ENCODE assay signal across 8 cellular contexts in the genomic region with DNA sequence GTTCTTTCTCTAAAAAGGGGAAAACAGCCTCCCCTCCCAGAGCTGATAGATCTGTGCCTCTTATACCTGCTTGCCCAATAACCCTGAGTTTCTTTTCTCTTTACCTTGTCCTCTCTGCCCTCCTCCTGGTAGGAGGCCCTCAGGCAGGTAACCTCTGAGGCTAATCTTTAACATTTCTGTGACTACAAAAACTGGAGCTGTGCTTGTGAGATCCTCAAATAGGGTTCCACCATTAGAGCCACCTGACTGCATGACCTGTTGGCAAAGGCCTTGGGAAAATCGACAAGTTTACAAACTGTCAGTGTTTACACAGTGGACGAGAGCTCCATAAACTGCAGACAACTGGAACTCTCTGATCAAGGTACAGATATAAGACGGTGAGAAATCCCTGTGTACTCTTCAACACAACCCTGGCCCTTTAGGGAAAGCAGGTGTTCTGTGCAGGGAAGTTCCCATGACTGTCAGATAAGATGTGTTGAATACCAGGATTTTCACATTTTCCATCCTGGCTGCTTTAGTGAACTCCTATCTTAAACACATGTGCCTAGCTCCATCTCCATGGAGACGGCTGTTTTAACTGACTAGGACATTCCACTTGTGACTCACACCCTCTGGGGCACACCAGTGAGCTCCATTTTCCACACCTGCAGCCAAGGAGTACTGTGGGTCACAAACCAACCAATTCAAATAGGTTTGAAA. TPM values are rescaled to one million over a fixed set of nuclear protein-coding genes. Genes with fewer than 3 reads are reported as not detected.
DNase-seq lines count a peak whose midpoint lies in the region; ATAC-seq and TF ChIP-seq lines count a peak whose summit lies in the region.

No MANE protein-coding gene starts in this region.

- H3K9me3 Mint-ChIP-seq in activated T-helper 17 cell treated with anti-CD3 and anti-CD28 coated beads, Interleukin-2, amount 50 U/mL, for 72 hours: no peaks in the 10 kb centered on the region

- H3K36me3 Mint-ChIP-seq in activated T-helper 17 cell treated with anti-CD3 and anti-CD28 coated beads, Interleukin-2, amount 50 U/mL, for 72 hours (ENCODE audit: low read depth): peaks cover 99% of the 10 kb centered on the region

- no peaks in the 10 kb centered on the region for H3K27me3 ChIP-seq in left ventricle myocardium inferior (ENCODE audit: low read depth)

- peak overlapping the region; percentile 37 for H3K4me3 Mint-ChIP-seq in activated T-helper 17 cell treated with anti-CD3 and anti-CD28 coated beads, Interleukin-2, amount 50 U/mL, for 72 hours

- peaks cover 64% of the 10 kb centered on the region for H3K36me3 ChIP-seq in left ventricle myocardium inferior

- peak overlapping the region; percentile 57 for H3K27ac ChIP-seq in left ventricle myocardium inferior (replicated peaks)

- no peak overlapping the region for H3K4me3 ChIP-seq in left ventricle myocardium inferior

- DNase-seq in SIG-M5 treated with dmso at 0.1 percent for 504 hours (lab: John Stamatoyannopoulos, UW; ENCODE audit: unreplicated experiment) (peak; percentile 59), SIG-M5 (lab: John Stamatoyannopoulos, UW) (no peak), left ventricle myocardium inferior (no peak), NCI-H748 treated with DMSO at 0.1 percent for 48 hours (lab: John Stamatoyannopoulos, UW) (no peak)
- peak in 3 of 4 experiments; percentile 14 to 42 (median 15) for DNase-seq in stimulated activated CD4-positive, alpha-beta T cell treated with anti-CD3 and anti-CD28 coated beads, Interleukin-1b, Interleukin-23, amount 100 ng/mL, for 24 hours (ENCODE audit: low read depth in 4 of 4, low spot score in 1 of 4)

- peak; percentile 94 for ATAC-seq in activated T-helper 17 cell treated with anti-CD3 and anti-CD28 coated beads, Interleukin-2, amount 50 U/mL, for 72 hours (replicated peaks)
- ATAC-seq in HG03039 (IDR thresholded peaks at IDR 0.05; ENCODE audit: unreplicated experiment) (no peak), HG02623 (IDR thresholded peaks at IDR 0.05; ENCODE audit: unreplicated experiment) (no peak)

- no peak for TF ChIP-seq CTCF in left ventricle myocardium inferior (IDR thresholded peaks at IDR 0.05; ENCODE audit: borderline replicate concordance)

- no peaks in the 10 kb centered on the region for H3K9me3 ChIP-seq in left ventricle myocardium inferior (replicated peaks)

- intact Hi-C loops in left ventricle myocardium inferior (cut with micrococcal nuclease): no loop called here

- H3K27me3 Mint-ChIP-seq in activated T-helper 17 cell treated with anti-CD3 and anti-CD28 coated beads, Interleukin-2, amount 50 U/mL, for 72 hours: no peaks in the 10 kb centered on the region

- H3K4me1 ChIP-seq in left ventricle myocardium inferior: peaks cover 39% of the 10 kb centered on the region

- H3K4me1 Mint-ChIP-seq in activated T-helper 17 cell treated with anti-CD3 and anti-CD28 coated beads, Interleukin-2, amount 50 U/mL, for 72 hours: peaks cover 14% of the 10 kb centered on the region

- peak overlapping the region; percentile 91 for H3K27ac Mint-ChIP-seq in activated T-helper 17 cell treated with anti-CD3 and anti-CD28 coated beads, Interleukin-2, amount 50 U/mL, for 72 hours

RNA-seq across cellular contexts. Expression of a gene that starts 38.3 kb away (rescaled TPM):
- 100 to 1,000 TPM in 1 of 2 donors, 10 to 100 TPM in 1; 75.4 to 219 TPM for total RNA-seq in activated T-helper 17 cell treated with anti-CD3 and anti-CD28 coated beads, Interleukin-2, amount 50 U/mL, for 72 hours
- total RNA-seq in left ventricle myocardium inferior: 54.7 TPM

Comparison
In these comparisons a context has a peak if more than half of its experiments do, and no peak if none do; other contexts are left out.
1. DNase-seq: peak in SIG-M5 treated with dmso at 0.1 percent for 504 hours (single experiment) and stimulated activated CD4-positive, alpha-beta T cell treated with anti-CD3 and anti-CD28 coated beads, Interleukin-1b, Interleukin-23, amount 100 ng/mL, for 24 hours (3 of 4); none in SIG-M5 (single experiment), left ventricle myocardium inferior (single experiment) and NCI-H748 treated with DMSO at 0.1 percent for 48 hours (single experiment).